ENCODE assay signal across 10 cellular contexts in genomic region chr2:51103205-51103604, GRCh38.
A peak's percentile ranks its signal among the peaks of the same experiment; 100 is the strongest.
DNase-seq lines count a peak whose midpoint lies in the region; ATAC-seq and TF ChIP-seq lines count a peak whose summit lies in the region.
"Had no signal": no experiment of that assay in that cellular context is flagged by ENCODE, and none has a peak within 500 bp of the region (broad histone marks: within the 10 kb centered on the region; RNA-seq: fewer than 3 reads in every experiment).

No MANE protein-coding gene starts in this region.

- H3K36me3 ChIP-seq in Loucy (ENCODE audit: insufficient read depth, low read length) (no peaks in the 10 kb centered on the region), prostate gland (no peaks in the 10 kb centered on the region)
- no peaks in the 10 kb centered on the region for H3K36me3 ChIP-seq in naive thymus-derived CD4-positive, alpha-beta T cell (ENCODE audit: control insufficient read depth in 2 of 3, insufficient read depth in 3 of 3, low read length in 3 of 3)
- H3K36me3 ChIP-seq: BLaER1 treated with 17β-estradiol and CSF1 and Interleukin-3, amounts not matched to agents 10 nM and 100 nM had no signal

- H3K27me3 ChIP-seq in Loucy (ENCODE audit: insufficient read depth, low read length, poor library complexity, severe bottlenecking) (no peaks in the 10 kb centered on the region), prostate gland (replicated peaks; ENCODE audit: insufficient read depth) (no peaks in the 10 kb centered on the region)
- H3K27me3 ChIP-seq in naive thymus-derived CD4-positive, alpha-beta T cell (ENCODE audit: control insufficient read depth in 2 of 2, insufficient read depth in 2 of 2, low read length in 2 of 2) = no peaks in the 10 kb centered on the region
- H3K27me3 ChIP-seq: BLaER1 treated with 17β-estradiol and CSF1 and Interleukin-3, amounts not matched to agents 10 nM and 100 nM had no signal

- DNase-seq in COLO829 (ENCODE audit: low spot score) (peak; percentile 5), fibroblast of peridontal ligament (ENCODE audit: extremely low read depth) (peak; percentile 17), mucosa of gallbladder (ENCODE audit: low spot score) (peak; percentile 25), DMS53 treated with DMSO at 0.1 percent for 48 hours (lab: John Stamatoyannopoulos, UW; ENCODE audit: unreplicated experiment) (no peak), prostate gland (ENCODE audit: low spot score) (no peak)
- no peak for DNase-seq in naive thymus-derived CD4-positive, alpha-beta T cell
- no peak for DNase-seq in T-helper 2 cell treated with Interferon-gamma antibody and Interleukin-4, amounts not matched to agents 5 μg/mL and 100 μg/mL, for 36 hours (ENCODE audit: low spot score)
- DNase-seq: NCI-H1930 had no signal

- peaks cover 0 to 37% (median 3%) of the 10 kb centered on the region in 11 donors for H3K9me3 Mint-ChIP-seq in naive thymus-derived CD4-positive, alpha-beta T cell
- peaks cover 7% of the 10 kb centered on the region for H3K9me3 Mint-ChIP-seq in T-helper 2 cell treated with Interferon-gamma antibody and Interleukin-4, amounts not matched to agents 5 μg/mL and 100 μg/mL, for 36 hours

- TF ChIP-seq POLR2A in prostate gland (IDR thresholded peaks at IDR 0.05) = no peak

- intact Hi-C loops in prostate gland (cut with DNase I) = no loop called here
- intact Hi-C loops in naive thymus-derived CD4-positive, alpha-beta T cell (cut with micrococcal nuclease) = no loop called here

- 62% methylated on average over 6 of the region's 6 CpGs for WGBS in prostate gland

- no peak overlapping the region for H3K4me3 Mint-ChIP-seq in naive thymus-derived CD4-positive, alpha-beta T cell
- no peak overlapping the region for H3K4me3 Mint-ChIP-seq in T-helper 2 cell treated with Interferon-gamma antibody and Interleukin-4, amounts not matched to agents 5 μg/mL and 100 μg/mL, for 36 hours

- H3F3A ChIP-seq in Loucy (ENCODE audit: low read depth) = no peaks in the 10 kb centered on the region

- no peaks in the 10 kb centered on the region for H4K20me1 ChIP-seq in Loucy (ENCODE audit: insufficient read depth, low read length, poor library complexity, severe bottlenecking)
- H4K20me1 ChIP-seq: BLaER1 treated with 17β-estradiol and CSF1 and Interleukin-3, amounts not matched to agents 10 nM and 100 nM had no signal

- H3K4me1 ChIP-seq in Loucy (ENCODE audit: insufficient read depth, low read length, poor library complexity, severe bottlenecking) (peaks cover 12% of the 10 kb centered on the region), prostate gland (replicated peaks) (no peaks in the 10 kb centered on the region)
- H3K4me1 ChIP-seq in naive thymus-derived CD4-positive, alpha-beta T cell (ENCODE audit: control insufficient read depth in 2 of 2, insufficient read depth in 2 of 2, low read length in 2 of 2) = no peaks in the 10 kb centered on the region

- H3K27ac Mint-ChIP-seq in naive thymus-derived CD4-positive, alpha-beta T cell = no peak overlapping the region
- no peak overlapping the region for H3K27ac Mint-ChIP-seq in T-helper 2 cell treated with Interferon-gamma antibody and Interleukin-4, amounts not matched to agents 5 μg/mL and 100 μg/mL, for 36 hours

- H3K4me1 Mint-ChIP-seq in naive thymus-derived CD4-positive, alpha-beta T cell = no peaks in the 10 kb centered on the region
- H3K4me1 Mint-ChIP-seq in T-helper 2 cell treated with Interferon-gamma antibody and Interleukin-4, amounts not matched to agents 5 μg/mL and 100 μg/mL, for 36 hours (ENCODE audit: low read depth) = no peaks in the 10 kb centered on the region

- H3K9me2 ChIP-seq in Loucy (replicated peaks; ENCODE audit: low read depth, low read length) = no peaks in the 10 kb centered on the region

- H3K4me3 ChIP-seq in Loucy (ENCODE audit: low read length, poor library complexity, severe bottlenecking) (no peak overlapping the region), prostate gland (no peak overlapping the region)
- H3K4me3 ChIP-seq in naive thymus-derived CD4-positive, alpha-beta T cell (ENCODE audit: low read length) = no peak overlapping the region
- H3K4me3 ChIP-seq: BLaER1 treated with 17β-estradiol and CSF1 and Interleukin-3, amounts not matched to agents 10 nM and 100 nM had no signal

- no peak for ATAC-seq in naive thymus-derived CD4-positive, alpha-beta T cell

- TF ChIP-seq CTCF in Loucy (conservative IDR thresholded peaks at IDR 0.05; ENCODE audit: low read length) (no peak), prostate gland (IDR thresholded peaks at IDR 0.05) (no peak)

- POLR2A ChIA-PET in naive thymus-derived CD4-positive, alpha-beta T cell (lab: Charles Lee) = no interaction called here

- CTCF ChIA-PET in naive thymus-derived CD4-positive, alpha-beta T cell (lab: Charles Lee) = no interaction called here

- H3K9me3 ChIP-seq in Loucy (ENCODE audit: insufficient read depth, low read depth, low read length) = no peaks in the 10 kb centered on the region
- no peaks in the 10 kb centered on the region for H3K9me3 ChIP-seq in prostate gland
- H3K9me3 ChIP-seq in naive thymus-derived CD4-positive, alpha-beta T cell (ENCODE audit: control insufficient read depth in 2 of 3, low read length in 3 of 3) = no peaks in the 10 kb centered on the region
- H3K9me3 ChIP-seq: BLaER1 treated with 17β-estradiol and CSF1 and Interleukin-3, amounts not matched to agents 10 nM and 100 nM had no signal

- H3K36me3 Mint-ChIP-seq in naive thymus-derived CD4-positive, alpha-beta T cell = peaks cover 0 to 3% (median 0%) of the 10 kb centered on the region in 5 donors
- no peaks in the 10 kb centered on the region for H3K36me3 Mint-ChIP-seq in T-helper 2 cell treated with Interferon-gamma antibody and Interleukin-4, amounts not matched to agents 5 μg/mL and 100 μg/mL, for 36 hours (ENCODE audit: low read depth)

- H3K27ac ChIP-seq in prostate gland = no peak overlapping the region
- no peak overlapping the region for H3K27ac ChIP-seq in naive thymus-derived CD4-positive, alpha-beta T cell (ENCODE audit: low read depth, low read length)
- H3K27ac ChIP-seq: BLaER1 treated with 17β-estradiol and CSF1 and Interleukin-3, amounts not matched to agents 10 nM and 100 nM had no signal

- H3K4me2 ChIP-seq in Loucy (ENCODE audit: low read depth, low read length, poor library complexity, severe bottlenecking) = peak overlapping the region; percentile 53

- H2AFZ ChIP-seq in Loucy (ENCODE audit: low read length) = peak overlapping the region; percentile 64; the same call in 1 of the 2 replicates

- peaks cover 0 to 4% (median 0%) of the 10 kb centered on the region in 5 donors for H3K27me3 Mint-ChIP-seq in naive thymus-derived CD4-positive, alpha-beta T cell
- H3K27me3 Mint-ChIP-seq in T-helper 2 cell treated with Interferon-gamma antibody and Interleukin-4, amounts not matched to agents 5 μg/mL and 100 μg/mL, for 36 hours (ENCODE audit: low read depth) = no peaks in the 10 kb centered on the region

- no peaks in the 10 kb centered on the region for H3K79me2 ChIP-seq in Loucy (ENCODE audit: insufficient read depth, low read length)

- H3K9ac ChIP-seq in Loucy (ENCODE audit: low read depth, low read length, poor library complexity, severe bottlenecking) = peak overlapping the region; percentile 46
- H3K9ac ChIP-seq: BLaER1 treated with 17β-estradiol and CSF1 and Interleukin-3, amounts not matched to agents 10 nM and 100 nM had no signal

Comparison
In these comparisons a context has a peak if more than half of its experiments do, and no peak if none do; other contexts are left out.
1. DNase-seq: peak in COLO829 (single experiment), fibroblast of peridontal ligament (single experiment) and mucosa of gallbladder (single experiment); none in DMS53 treated with DMSO at 0.1 percent for 48 hours (single experiment), prostate gland (single experiment), naive thymus-derived CD4-positive, alpha-beta T cell (0 of 9) and T-helper 2 cell treated with Interferon-gamma antibody and Interleukin-4, amounts not matched to agents 5 μg/mL and 100 μg/mL, for 36 hours (single experiment).